33 cellular contexts compared by ENCODE assay signal in the genomic region with DNA sequence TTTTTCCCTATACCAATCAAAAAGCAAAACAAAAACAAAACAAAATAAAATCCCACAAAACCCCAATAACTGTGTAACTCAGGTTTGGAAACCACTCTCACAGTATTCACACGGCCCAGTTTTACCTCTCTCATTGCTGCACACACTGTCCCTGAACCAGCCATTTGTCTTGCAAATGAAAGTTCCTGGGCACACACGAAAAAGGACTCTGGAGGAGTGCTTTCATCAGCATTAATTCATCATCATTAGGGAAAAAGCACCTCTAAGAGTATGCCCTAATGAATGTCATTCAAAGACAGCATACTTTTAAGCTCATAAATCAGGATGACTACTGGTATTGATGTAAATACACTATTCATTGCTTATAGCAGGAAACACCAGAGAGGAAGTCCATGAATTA.
"Had no signal": no experiment of that assay in that cellular context is flagged by ENCODE, and none has a peak within 500 bp of the region (broad histone marks: within the 10 kb centered on the region; RNA-seq: fewer than 3 reads in every experiment).

No MANE protein-coding gene starts in this region.

- FAIRE-seq: islet of Langerhans, kidney, urothelium cell line had no signal

- ATAC-seq: left colon; left lung; lower lobe of right lung; mucosa of descending colon; naive thymus-derived CD4-positive, alpha-beta T cell; natural killer cell treated with Interleukin-12 subunit alpha and Interleukin-12 subunit beta and Interleukin-15 and Interleukin-18, amount 100 ng/mL, for 72 hours; right cardiac atrium; sciatic nerve; stimulated activated naive B cell treated with anti-CD40 and anti-IgM and Interleukin-4, amounts not matched to agents 10 μg/mL and 1 μg/mL and 100 μg/mL, for 72 hours; stimulated activated naive CD8-positive, alpha-beta T cell treated with anti-CD3 and anti-CD28 coated beads, Interleukin-15, Interleukin-2, amounts not matched to agents 100 U/mL and 50 U/mL, for 24 hours; upper lobe of right lung had no signal

- H3K4me3 Mint-ChIP-seq: immature natural killer cell; mesothelial cell of epicardium; naive thymus-derived CD4-positive, alpha-beta T cell; natural killer cell treated with Interleukin-12 subunit alpha and Interleukin-12 subunit beta and Interleukin-15 and Interleukin-18, amount 100 ng/mL, for 72 hours; stimulated activated naive B cell treated with anti-CD40 and anti-IgM and Interleukin-4, amounts not matched to agents 10 μg/mL and 1 μg/mL and 100 μg/mL, for 72 hours had no signal

- H3K27me3 ChIP-seq: left lung, ovary, stomach, suprapubic skin, tibial artery, upper lobe of right lung had no signal

- H3K27me3 Mint-ChIP-seq: natural killer cell treated with Interleukin-12 subunit alpha and Interleukin-12 subunit beta and Interleukin-15 and Interleukin-18, amount 100 ng/mL, for 72 hours had no signal

- DNase-seq: hypothalamus; immature natural killer cell; kidney; left colon; left lung; lower lobe of right lung; mammary epithelial cell; mesendoderm; mucosa of descending colon; naive thymus-derived CD4-positive, alpha-beta T cell; ovary; posterior cingulate gyrus; retina; right cardiac atrium; stimulated activated CD4-positive, alpha-beta T cell treated with anti-CD3 and anti-CD28 coated beads, Interleukin-12 subunit alpha, Interleukin-12 subunit beta, amount 100 ng/mL, for 4 hours; stimulated activated CD4-positive, alpha-beta T cell treated with anti-CD3 and anti-CD28 coated beads, Interleukin-15, amount 100 ng/mL, for 24 hours; stimulated activated CD4-positive, alpha-beta T cell treated with anti-CD3 and anti-CD28 coated beads, Interleukin-2, amount 100 ng/mL, for 24 hours; stimulated activated CD4-positive, alpha-beta T cell treated with anti-CD3 and anti-CD28 coated beads, Interleukin-4, amount 100 ng/mL, for 1 hour; stimulated activated naive B cell treated with anti-CD40 and anti-IgM and Interleukin-4, amounts not matched to agents 10 μg/mL and 1 μg/mL and 100 μg/mL, for 72 hours; stimulated activated naive CD8-positive, alpha-beta T cell treated with anti-CD3 and anti-CD28 coated beads, Interleukin-15, Interleukin-2, amounts not matched to agents 100 U/mL and 50 U/mL, for 24 hours; stomach; tibial artery; trophoblast cell; upper lobe of right lung had no signal

- H3K36me3 Mint-ChIP-seq: immature natural killer cell; mesothelial cell of epicardium; naive thymus-derived CD4-positive, alpha-beta T cell; natural killer cell treated with Interleukin-12 subunit alpha and Interleukin-12 subunit beta and Interleukin-15 and Interleukin-18, amount 100 ng/mL, for 72 hours; stimulated activated naive B cell treated with anti-CD40 and anti-IgM and Interleukin-4, amounts not matched to agents 10 μg/mL and 1 μg/mL and 100 μg/mL, for 72 hours had no signal

- H3K36me3 ChIP-seq: left lung, lower lobe of right lung, ovary, prostate gland, stomach, suprapubic skin, thoracic aorta, tibial artery, upper lobe of right lung had no signal

- H3K4me3 ChIP-seq: left lung, lower lobe of right lung, mucosa of descending colon, ovary, prostate gland, skin epidermis, stomach, suprapubic skin, thoracic aorta, tibial artery, upper lobe of right lung had no signal

- H3K9me3 ChIP-seq: left lung, lower lobe of right lung, mucosa of descending colon, ovary, prostate gland, stomach, suprapubic skin, thoracic aorta, tibial artery, upper lobe of right lung had no signal

- H3K4me1 Mint-ChIP-seq: immature natural killer cell; naive thymus-derived CD4-positive, alpha-beta T cell; stimulated activated naive B cell treated with anti-CD40 and anti-IgM and Interleukin-4, amounts not matched to agents 10 μg/mL and 1 μg/mL and 100 μg/mL, for 72 hours had no signal

- H3K27ac ChIP-seq: left lung, lower lobe of right lung, ovary, prostate gland, skin epidermis, stomach, suprapubic skin, thoracic aorta, tibial artery, upper lobe of right lung had no signal

- H3K9me3 Mint-ChIP-seq: immature natural killer cell; mesothelial cell of epicardium; naive thymus-derived CD4-positive, alpha-beta T cell; natural killer cell treated with Interleukin-12 subunit alpha and Interleukin-12 subunit beta and Interleukin-15 and Interleukin-18, amount 100 ng/mL, for 72 hours; stimulated activated naive B cell treated with anti-CD40 and anti-IgM and Interleukin-4, amounts not matched to agents 10 μg/mL and 1 μg/mL and 100 μg/mL, for 72 hours had no signal

- H3K4me1 ChIP-seq: left lung, lower lobe of right lung, prostate gland, suprapubic skin, upper lobe of right lung had no signal

- H3K27ac Mint-ChIP-seq: immature natural killer cell; mesothelial cell of epicardium; naive thymus-derived CD4-positive, alpha-beta T cell; natural killer cell treated with Interleukin-12 subunit alpha and Interleukin-12 subunit beta and Interleukin-15 and Interleukin-18, amount 100 ng/mL, for 72 hours; stimulated activated naive B cell treated with anti-CD40 and anti-IgM and Interleukin-4, amounts not matched to agents 10 μg/mL and 1 μg/mL and 100 μg/mL, for 72 hours had no signal
